In the genomic region with DNA sequence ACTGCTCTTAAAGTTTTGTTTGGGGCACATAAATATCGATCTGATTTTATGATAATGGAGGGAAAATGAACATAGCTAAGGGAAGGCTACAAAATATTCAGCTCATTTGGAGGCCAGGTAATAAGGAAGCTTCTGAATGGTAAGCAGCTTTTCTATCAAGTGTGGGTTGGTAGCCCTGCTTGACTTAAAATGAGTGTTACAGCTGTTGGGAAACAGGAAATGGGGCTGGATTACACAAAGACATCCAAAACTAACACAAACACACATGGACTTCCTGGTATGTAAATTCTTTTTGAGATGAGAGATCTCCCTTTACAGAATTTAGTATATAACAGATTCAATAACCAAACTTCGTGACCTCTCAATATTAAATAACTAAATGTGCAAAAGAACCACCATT, we compare ENCODE assay signal across 11 cellular contexts. TPM values are rescaled to one million over a fixed set of nuclear protein-coding genes. Genes with fewer than 3 reads are reported as not detected.
DNase-seq lines count a peak whose midpoint lies in the region; ATAC-seq and TF ChIP-seq lines count a peak whose summit lies in the region.
"Had no signal": no experiment of that assay in that cellular context is flagged by ENCODE, and none has a peak within 500 bp of the region (broad histone marks: within the 10 kb centered on the region; RNA-seq: fewer than 3 reads in every experiment).

No MANE protein-coding gene starts in this region.

- DNase-seq in activated naive CD4-positive, alpha-beta T cell treated with anti-CD3 and anti-CD28 coated beads for 36 hours, result no peak
- no peak for DNase-seq in activated naive CD4-positive, alpha-beta T cell treated with anti-CD3 and anti-CD28 coated beads, Interleukin-2, amount 10 ng/mL, durations not matched to agents 7 days and 5 days
- DNase-seq in MV-4-11 (lab: John Stamatoyannopoulos, UW) (peak; percentile 52), epithelial cell of esophagus (ENCODE audit: low read depth) (peak; percentile 55), renal cortical epithelial cell (ENCODE audit: low read depth) (peak; percentile 32), NCI-H2171 (lab: John Stamatoyannopoulos, UW) (no peak), mucosa of gallbladder (ENCODE audit: low spot score) (no peak)
- DNase-seq in stimulated activated effector memory CD8-positive, alpha-beta T cell treated with anti-CD3 and anti-CD28 coated beads, Interleukin-12 subunit alpha, Interleukin-12 subunit beta, amount 100 ng/mL, for 72 hours (ENCODE audit: low spot score in 2 of 2), result no peak
- DNase-seq: C1 segment of cervical spinal cord, hypothalamus, NCI-H1105 treated with DMSO at 0.1 percent for 48 hours had no signal

- TF ChIP-seq CTCF in epithelial cell of esophagus (IDR thresholded peaks at IDR 0.05; ENCODE audit: insufficient read depth, low read depth, low read length, missing control alignments), result no peak

- intact Hi-C loops in activated naive CD4-positive, alpha-beta T cell treated with anti-CD3 and anti-CD28 coated beads for 36 hours (cut with micrococcal nuclease), result loop anchor here (10.0 kb wide), 1 partner anchor 390 kb away; a partner anchor contains a TSS

- no peaks in the 10 kb centered on the region for H3K9me3 Mint-ChIP-seq in activated naive CD4-positive, alpha-beta T cell treated with anti-CD3 and anti-CD28 coated beads for 36 hours
- H3K9me3 Mint-ChIP-seq in activated naive CD4-positive, alpha-beta T cell treated with anti-CD3 and anti-CD28 coated beads, Interleukin-2, amount 10 ng/mL, durations not matched to agents 7 days and 5 days, result no peaks in the 10 kb centered on the region
- H3K9me3 Mint-ChIP-seq in stimulated activated effector memory CD8-positive, alpha-beta T cell treated with anti-CD3 and anti-CD28 coated beads, Interleukin-12 subunit alpha, Interleukin-12 subunit beta, amount 100 ng/mL, for 72 hours, result no peaks in the 10 kb centered on the region

- CTCF ChIA-PET in activated naive CD4-positive, alpha-beta T cell treated with anti-CD3 and anti-CD28 coated beads for 36 hours (lab: Charles Lee), result interaction anchor here (1.0 kb wide), 1 partner anchor 24 kb away, joined by 4 read pairs; no protein-coding TSS in a partner anchor
- CTCF ChIA-PET in activated naive CD4-positive, alpha-beta T cell treated with anti-CD3 and anti-CD28 coated beads, Interleukin-2, amount 10 ng/mL, durations not matched to agents 7 days and 5 days (lab: Charles Lee), result no interaction called here

- H3K4me1 Mint-ChIP-seq in activated naive CD4-positive, alpha-beta T cell treated with anti-CD3 and anti-CD28 coated beads for 36 hours (ENCODE audit: low read depth), result peaks cover 12% of the 10 kb centered on the region
- no peaks in the 10 kb centered on the region for H3K4me1 Mint-ChIP-seq in activated naive CD4-positive, alpha-beta T cell treated with anti-CD3 and anti-CD28 coated beads, Interleukin-2, amount 10 ng/mL, durations not matched to agents 7 days and 5 days
- H3K4me1 Mint-ChIP-seq in stimulated activated effector memory CD8-positive, alpha-beta T cell treated with anti-CD3 and anti-CD28 coated beads, Interleukin-12 subunit alpha, Interleukin-12 subunit beta, amount 100 ng/mL, for 72 hours, result no peaks in the 10 kb centered on the region

- H3K4me3 Mint-ChIP-seq in activated naive CD4-positive, alpha-beta T cell treated with anti-CD3 and anti-CD28 coated beads for 36 hours, result no peak overlapping the region
- H3K4me3 Mint-ChIP-seq in activated naive CD4-positive, alpha-beta T cell treated with anti-CD3 and anti-CD28 coated beads, Interleukin-2, amount 10 ng/mL, durations not matched to agents 7 days and 5 days, result no peak overlapping the region
- no peak overlapping the region for H3K4me3 Mint-ChIP-seq in stimulated activated effector memory CD8-positive, alpha-beta T cell treated with anti-CD3 and anti-CD28 coated beads, Interleukin-12 subunit alpha, Interleukin-12 subunit beta, amount 100 ng/mL, for 72 hours

- H3K4me3 ChIP-seq in epithelial cell of esophagus (ENCODE audit: low read length), result no peak overlapping the region

- ATAC-seq in stimulated activated effector memory CD8-positive, alpha-beta T cell treated with anti-CD3 and anti-CD28 coated beads, Interleukin-12 subunit alpha, Interleukin-12 subunit beta, amount 100 ng/mL, for 72 hours, result no peak

- H3K27me3 Mint-ChIP-seq in activated naive CD4-positive, alpha-beta T cell treated with anti-CD3 and anti-CD28 coated beads for 36 hours (ENCODE audit: low read depth), result no peaks in the 10 kb centered on the region
- H3K27me3 Mint-ChIP-seq in activated naive CD4-positive, alpha-beta T cell treated with anti-CD3 and anti-CD28 coated beads, Interleukin-2, amount 10 ng/mL, durations not matched to agents 7 days and 5 days, result no peaks in the 10 kb centered on the region

- H3K27ac Mint-ChIP-seq in activated naive CD4-positive, alpha-beta T cell treated with anti-CD3 and anti-CD28 coated beads for 36 hours, result peak overlapping the region; percentile 56
- no peak overlapping the region for H3K27ac Mint-ChIP-seq in activated naive CD4-positive, alpha-beta T cell treated with anti-CD3 and anti-CD28 coated beads, Interleukin-2, amount 10 ng/mL, durations not matched to agents 7 days and 5 days
- no peak overlapping the region for H3K27ac Mint-ChIP-seq in stimulated activated effector memory CD8-positive, alpha-beta T cell treated with anti-CD3 and anti-CD28 coated beads, Interleukin-12 subunit alpha, Interleukin-12 subunit beta, amount 100 ng/mL, for 72 hours

- H3K36me3 Mint-ChIP-seq in activated naive CD4-positive, alpha-beta T cell treated with anti-CD3 and anti-CD28 coated beads for 36 hours (ENCODE audit: low read depth), result peaks cover 4% of the 10 kb centered on the region
- H3K36me3 Mint-ChIP-seq in activated naive CD4-positive, alpha-beta T cell treated with anti-CD3 and anti-CD28 coated beads, Interleukin-2, amount 10 ng/mL, durations not matched to agents 7 days and 5 days, result peaks cover 17% of the 10 kb centered on the region
- H3K36me3 Mint-ChIP-seq in stimulated activated effector memory CD8-positive, alpha-beta T cell treated with anti-CD3 and anti-CD28 coated beads, Interleukin-12 subunit alpha, Interleukin-12 subunit beta, amount 100 ng/mL, for 72 hours, result peaks cover 27% of the 10 kb centered on the region

RNA-seq across cellular contexts. Expression of a gene that starts 58.0 kb away (rescaled TPM):
- under 1 TPM in 1 of 2 experiments, not detected in 1; 0.12 TPM for total RNA-seq in activated naive CD4-positive, alpha-beta T cell treated with anti-CD3 and anti-CD28 coated beads for 36 hours
- total RNA-seq in renal cortical epithelial cell, result not detected in 2 replicates
- not detected for total RNA-seq in mucosa of gallbladder

Comparison
In these comparisons a context has a peak if more than half of its experiments do, and no peak if none do; other contexts are left out.
1. DNase-seq: peak in MV-4-11 (single experiment), epithelial cell of esophagus (single experiment) and renal cortical epithelial cell (single experiment); none in activated naive CD4-positive, alpha-beta T cell treated with anti-CD3 and anti-CD28 coated beads for 36 hours (single experiment), activated naive CD4-positive, alpha-beta T cell treated with anti-CD3 and anti-CD28 coated beads, Interleukin-2, amount 10 ng/mL, durations not matched to agents 7 days and 5 days (single experiment), NCI-H2171 (single experiment), stimulated activated effector memory CD8-positive, alpha-beta T cell treated with anti-CD3 and anti-CD28 coated beads, Interleukin-12 subunit alpha, Interleukin-12 subunit beta, amount 100 ng/mL, for 72 hours (0 of 2) and mucosa of gallbladder (single experiment).